Comparison of ENCODE assay signal across 15 cellular contexts in genomic region chr22:44731357-44731970, GRCh38. TPM values are rescaled to one million over a fixed set of nuclear protein-coding genes. Genes with fewer than 3 reads are reported as not detected.
"Had no signal": no experiment of that assay in that cellular context is flagged by ENCODE, and none has a peak within 500 bp of the region (broad histone marks: within the 10 kb centered on the region; RNA-seq: fewer than 3 reads in every experiment).

No MANE protein-coding gene starts in this region.

- H3K27ac ChIP-seq: foreskin keratinocyte, left ventricle myocardium inferior, lower lobe of right lung, ovary, right atrium auricular region, tibial artery, upper lobe of left lung, uterus had no signal

- H3K9me3 ChIP-seq: left ventricle myocardium inferior, lower lobe of right lung, ovary, right atrium auricular region, tibial artery, upper lobe of left lung, uterus had no signal

- H3K36me3 ChIP-seq: left ventricle myocardium inferior, lower lobe of right lung, ovary, right atrium auricular region, uterus had no signal

- ATAC-seq: foreskin keratinocyte; left cardiac atrium; lower lobe of right lung; stimulated activated memory B cell treated with anti-CD40 and anti-IgM and Interleukin-4, amounts not matched to agents 10 μg/mL and 1 μg/mL and 100 μg/mL, for 72 hours had no signal

- DNase-seq: foreskin keratinocyte; left cardiac atrium; left ventricle myocardium inferior; lower lobe of right lung; mesenchymal stem cell; midbrain; naive B cell; stimulated activated CD4-positive, alpha-beta T cell treated with anti-CD3 and anti-CD28 coated beads, Interleukin-4, amount 100 ng/mL, for 1 hour; stimulated activated CD8-positive, alpha-beta memory T cell treated with anti-CD3 and anti-CD28 coated beads, Interleukin-4, amount 100 ng/mL, for 48 hours; tibial artery; uterus had no signal

- H3K27me3 ChIP-seq: ovary, right atrium auricular region, upper lobe of left lung, uterus had no signal

- H3K4me3 ChIP-seq: left ventricle myocardium inferior, lower lobe of right lung, ovary, right atrium auricular region, tibial artery, upper lobe of left lung, uterus had no signal

- H3K4me1 ChIP-seq: foreskin keratinocyte, uterus had no signal

RNA-seq across cellular contexts. Expression of gene ARHGAP8, which starts 20.9 kb away (rescaled TPM):
- total RNA-seq: left ventricle myocardium inferior had no signal
